In genomic region chr10:30510932-30511700, GRCh38 we compare ENCODE assay signal across 11 cellular contexts.
DNase-seq lines count a peak whose midpoint lies in the region; ATAC-seq and TF ChIP-seq lines count a peak whose summit lies in the region.
"Had no signal": no experiment of that assay in that cellular context is flagged by ENCODE, and none has a peak within 500 bp of the region (broad histone marks: within the 10 kb centered on the region; RNA-seq: fewer than 3 reads in every experiment).

No MANE protein-coding gene starts in this region.

- ATAC-seq in GM21390 (IDR thresholded peaks at IDR 0.05; ENCODE audit: unreplicated experiment): peak; percentile 28
- ATAC-seq in HG03342 (IDR thresholded peaks at IDR 0.05; ENCODE audit: unreplicated experiment): peak; percentile 28

- TF ChIP-seq CTCF in GM12865 (IDR thresholded peaks at IDR 0.05; ENCODE audit: insufficient read depth, low read depth, low read length, missing control alignments) (no peak), fibroblast of pulmonary artery (IDR thresholded peaks at IDR 0.05; ENCODE audit: low read length, missing control alignments) (no peak)

- DNase-seq in GM12865 (ENCODE audit: low read depth) (peak; percentile 55), fibroblast of pulmonary artery (ENCODE audit: low read depth) (peak; percentile 23), iPS-NIHi7 (ENCODE audit: extremely low spot score) (no peak), mucosa of gallbladder (ENCODE audit: low spot score) (no peak)
- no peak for DNase-seq in stimulated activated naive CD4-positive, alpha-beta T cell treated with Interleukin-2 at 50 U/mL for 16 hours (lab: John Stamatoyannopoulos, UW)
- no peak for DNase-seq in stimulated activated naive CD4-positive, alpha-beta T cell (lab: John Stamatoyannopoulos, UW)
- DNase-seq: NCI-H187 had no signal

- H3K4me3 ChIP-seq in GM12865 (ENCODE audit: low read depth, low read length) (no peak overlapping the region), fibroblast of pulmonary artery (replicated peaks; ENCODE audit: low read depth, low read length) (no peak overlapping the region)
- H3K4me3 ChIP-seq: HAP-1, transverse colon had no signal

Comparison
In these comparisons a context has a peak if more than half of its experiments do, and no peak if none do; other contexts are left out.
1. DNase-seq: peak in GM12865 (single experiment) and fibroblast of pulmonary artery (single experiment); none in iPS-NIHi7 (single experiment), mucosa of gallbladder (single experiment), stimulated activated naive CD4-positive, alpha-beta T cell treated with Interleukin-2 at 50 U/mL for 16 hours (single experiment) and stimulated activated naive CD4-positive, alpha-beta T cell (0 of 6).